ENCODE assay signal across 17 cellular contexts in the genomic region with DNA sequence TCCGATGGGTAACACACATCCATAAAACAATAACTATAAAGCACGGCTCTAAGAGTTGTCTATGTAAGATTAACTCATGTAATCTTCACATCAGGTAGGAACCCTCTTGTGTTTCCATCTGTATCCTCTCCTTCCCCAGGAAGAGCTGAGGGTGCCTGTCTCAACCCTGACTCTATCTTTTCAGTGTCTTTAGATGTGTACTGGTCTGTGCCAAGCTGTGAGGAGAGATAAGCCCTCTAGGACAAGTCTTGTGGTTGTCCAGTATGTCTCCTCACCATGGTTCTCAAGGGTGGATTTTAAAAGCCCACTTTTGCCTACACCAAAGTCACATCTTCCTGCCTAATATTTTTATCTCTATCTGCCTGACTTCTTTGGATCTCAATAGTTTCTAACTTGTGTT.
"Had no signal": no experiment of that assay in that cellular context is flagged by ENCODE, and none has a peak within 500 bp of the region (broad histone marks: within the 10 kb centered on the region; RNA-seq: fewer than 3 reads in every experiment).

No MANE protein-coding gene starts in this region.

- DNase-seq: effector memory CD4-positive, alpha-beta T cell; esophagus squamous epithelium; foreskin fibroblast; kidney; left colon; mesendoderm; naive thymus-derived CD4-positive, alpha-beta T cell; nephron progenitor cell; posterior cingulate gyrus; sigmoid colon; stimulated activated CD4-positive, alpha-beta T cell treated with anti-CD3 and anti-CD28 coated beads, Interleukin-2, amount 100 ng/mL, for 24 hours; stimulated activated CD4-positive, alpha-beta T cell treated with anti-CD3 and anti-CD28 coated beads, Interleukin-4, amount 100 ng/mL, for 4 hours; stimulated activated naive B cell treated with anti-CD40 and anti-IgM and Interleukin-4, amounts not matched to agents 10 μg/mL and 1 μg/mL and 100 μg/mL, for 72 hours; stimulated activated naive CD8-positive, alpha-beta T cell treated with anti-CD3 and anti-CD28 coated beads, Interleukin-15, amount 100 ng/mL, for 72 hours; testis; upper lobe of right lung had no signal

- H3K27ac Mint-ChIP-seq: naive thymus-derived CD4-positive, alpha-beta T cell; nephron progenitor cell; stimulated activated naive B cell treated with anti-CD40 and anti-IgM and Interleukin-4, amounts not matched to agents 10 μg/mL and 1 μg/mL and 100 μg/mL, for 72 hours; stimulated activated naive CD8-positive, alpha-beta T cell treated with anti-CD3 and anti-CD28 coated beads, Interleukin-15, amount 100 ng/mL, for 72 hours had no signal

- H3K4me3 Mint-ChIP-seq: naive thymus-derived CD4-positive, alpha-beta T cell; nephron progenitor cell; stimulated activated naive B cell treated with anti-CD40 and anti-IgM and Interleukin-4, amounts not matched to agents 10 μg/mL and 1 μg/mL and 100 μg/mL, for 72 hours; stimulated activated naive CD8-positive, alpha-beta T cell treated with anti-CD3 and anti-CD28 coated beads, Interleukin-15, amount 100 ng/mL, for 72 hours had no signal

- ATAC-seq: gastroesophageal sphincter; left colon; naive thymus-derived CD4-positive, alpha-beta T cell; stimulated activated naive B cell treated with anti-CD40 and anti-IgM and Interleukin-4, amounts not matched to agents 10 μg/mL and 1 μg/mL and 100 μg/mL, for 72 hours; stimulated activated naive CD8-positive, alpha-beta T cell treated with anti-CD3 and anti-CD28 coated beads, Interleukin-15, amount 100 ng/mL, for 72 hours; upper lobe of right lung had no signal

- H3K9me3 Mint-ChIP-seq: naive thymus-derived CD4-positive, alpha-beta T cell; nephron progenitor cell; stimulated activated naive B cell treated with anti-CD40 and anti-IgM and Interleukin-4, amounts not matched to agents 10 μg/mL and 1 μg/mL and 100 μg/mL, for 72 hours; stimulated activated naive CD8-positive, alpha-beta T cell treated with anti-CD3 and anti-CD28 coated beads, Interleukin-15, amount 100 ng/mL, for 72 hours had no signal

- H3K36me3 Mint-ChIP-seq: naive thymus-derived CD4-positive, alpha-beta T cell; stimulated activated naive B cell treated with anti-CD40 and anti-IgM and Interleukin-4, amounts not matched to agents 10 μg/mL and 1 μg/mL and 100 μg/mL, for 72 hours had no signal

- H3K27me3 Mint-ChIP-seq: naive thymus-derived CD4-positive, alpha-beta T cell; stimulated activated naive B cell treated with anti-CD40 and anti-IgM and Interleukin-4, amounts not matched to agents 10 μg/mL and 1 μg/mL and 100 μg/mL, for 72 hours; stimulated activated naive CD8-positive, alpha-beta T cell treated with anti-CD3 and anti-CD28 coated beads, Interleukin-15, amount 100 ng/mL, for 72 hours had no signal

- H3K4me1 Mint-ChIP-seq: naive thymus-derived CD4-positive, alpha-beta T cell; stimulated activated naive B cell treated with anti-CD40 and anti-IgM and Interleukin-4, amounts not matched to agents 10 μg/mL and 1 μg/mL and 100 μg/mL, for 72 hours; stimulated activated naive CD8-positive, alpha-beta T cell treated with anti-CD3 and anti-CD28 coated beads, Interleukin-15, amount 100 ng/mL, for 72 hours had no signal
